In genomic region chr1:48038273-48038767, GRCh38 we compare ENCODE assay signal across 1 cellular context.
TF ChIP-seq lines count a peak whose summit lies in the region.

No MANE protein-coding gene starts in this region.

TF ChIP-seq in H1, 55 proteins besides CTCF, POLR2A, EP300 and RAD21:
- TF ChIP-seq NRF1 (IDR thresholded peaks at IDR 0.05; ENCODE audit: low read depth, low read length) (no peak), SP1 (IDR thresholded peaks at IDR 0.05; ENCODE audit: low read depth, low read length) (0 out of 2 replicates have a peak, but pooled peaks have one; percentile 18), BRCA1 (IDR thresholded peaks at IDR 0.05; ENCODE audit: low read depth, low read length) (no peak)
TF ChIP-seq in H1: peak in this region for 1.
